Comparison of ENCODE assay signal across 9 cellular contexts in genomic region chr12:112005419-112006395, GRCh38. TPM values are rescaled to one million over a fixed set of nuclear protein-coding genes. Genes with fewer than 3 reads are reported as not detected.
DNase-seq lines count a peak whose midpoint lies in the region; ATAC-seq and TF ChIP-seq lines count a peak whose summit lies in the region.
"Had no signal": no experiment of that assay in that cellular context is flagged by ENCODE, and none has a peak within 500 bp of the region (broad histone marks: within the 10 kb centered on the region; RNA-seq: fewer than 3 reads in every experiment).

No MANE protein-coding gene starts in this region.

- TF ChIP-seq POLR2A in adrenal gland (IDR thresholded peaks at IDR 0.05) (peak in 1 of 2 donors; percentile 58), tibial nerve (IDR thresholded peaks at IDR 0.05) (no peak)

- DNase-seq in ACHN: peak; percentile 71
- no peak for DNase-seq in HFFc6
- DNase-seq in adrenal gland: peak in 6 of 7 donors; percentile 38 to 62 (median 52)
- DNase-seq in kidney tubule cell (ENCODE audit: low spot score): peak; percentile 55
- no peak for DNase-seq in tibial nerve (ENCODE audit: low spot score in 2 of 2)
- DNase-seq in A172 (ENCODE audit: low spot score): no peak
- no peak for DNase-seq in activated CD4-positive, alpha-beta T cell treated with anti-CD3 and anti-CD28 coated beads for 1 hour

- intact Hi-C loops in adrenal gland (cut with DNase I): no loop called here

- H3K27me3 ChIP-seq in adrenal gland: no peaks in the 10 kb centered on the region
- H3K27me3 ChIP-seq in tibial nerve: no peaks in the 10 kb centered on the region
- H3K27me3 ChIP-seq: SJSA1 had no signal

- no peak for ATAC-seq in GM18502 (IDR thresholded peaks at IDR 0.05; ENCODE audit: poor library complexity, unreplicated experiment)

- H3K9me3 ChIP-seq in adrenal gland (replicated peaks in 1 of 3): no peaks in the 10 kb centered on the region
- H3K9me3 ChIP-seq in tibial nerve: no peaks in the 10 kb centered on the region
- H3K9me3 ChIP-seq: SJSA1 had no signal

- no peak for TF ChIP-seq EP300 in tibial nerve (IDR thresholded peaks at IDR 0.05)

- H3K4me3 Mint-ChIP-seq in HFFc6: peak overlapping the region; percentile 13; the same call in 1 of the 2 replicates

- H3K27ac Mint-ChIP-seq in HFFc6: no peak overlapping the region

- H3K36me3 ChIP-seq in adrenal gland (replicated peaks in 1 of 2): no peaks in the 10 kb centered on the region
- H3K36me3 ChIP-seq in tibial nerve: peaks cover 0 to 20% (median 0%) of the 10 kb centered on the region in 3 donors
- H3K36me3 ChIP-seq: SJSA1 had no signal

- WGBS in adrenal gland, 4 donors: 56 to 61% (median 59%) methylated on average over 6 of the region's 6 CpGs
- 79 to 81% methylated on average over 6 of the region's 6 CpGs for WGBS in tibial nerve, 2 donors

- H3K27ac ChIP-seq in adrenal gland (peak overlapping the region in 4 of 5 donors; percentile 14 to 63 (median 50)), tibial nerve (no peak overlapping the region)
- H3K27ac ChIP-seq: SJSA1 had no signal

- peaks cover 18% of the 10 kb centered on the region for H3K4me1 Mint-ChIP-seq in HFFc6 (ENCODE audit: low read depth)

- H3K4me1 ChIP-seq in adrenal gland (replicated peaks in 1 of 2) (peaks cover 4 to 27% of the 10 kb centered on the region in 2 donors), tibial nerve (peaks cover 0 to 22% (median 0%) of the 10 kb centered on the region in 4 donors)

- in situ Hi-C loops in ACHN (cut with HindIII; ENCODE audit: low pct_ligation_motif_present, low pct_unique_long_range_greater_than_20kb, low sequenced_read_pairs): no loop called here

- no peaks in the 10 kb centered on the region for H3K9me3 Mint-ChIP-seq in HFFc6

- no peaks in the 10 kb centered on the region for H3K36me3 Mint-ChIP-seq in HFFc6 (ENCODE audit: low read depth)

- H3K4me3 ChIP-seq in adrenal gland: peak overlapping the region in 1 of 4 donors; percentile 28
- H3K4me3 ChIP-seq in tibial nerve: no peak overlapping the region
- H3K4me3 ChIP-seq: SJSA1 had no signal

- TF ChIP-seq CTCF in HFFc6 (IDR thresholded peaks at IDR 0.05): no peak
- no peak for TF ChIP-seq CTCF in adrenal gland (IDR thresholded peaks at IDR 0.05)
- TF ChIP-seq CTCF in tibial nerve (IDR thresholded peaks at IDR 0.05): no peak

- H3K27me3 Mint-ChIP-seq in HFFc6 (ENCODE audit: insufficient read depth): no peaks in the 10 kb centered on the region

RNA-seq across cellular contexts. Expression of gene TMEM116, which starts 7.3 kb away (rescaled TPM):
- 1 to 10 TPM; 3.9 to 5.5 (median 4.8) TPM for total RNA-seq in HFFc6 (2021; fragmentation: NEBNext Ultra II Directional; extraction: Animal tissue kit (Norgen Biotek cat#: 25700))
- total RNA-seq in adrenal gland (10 to 100 TPM in 7 of 8 donors, 1 to 10 TPM in 1; 10.0 to 32.4 (median 24.3) TPM), tibial nerve (10 to 100 TPM in 3 of 4 donors, 1 to 10 TPM in 1; 6.9 to 18.1 (median 14.4) TPM)
- polyA plus RNA-seq in adrenal gland: 10 to 100 TPM in 2 of 3 donors, 1 to 10 TPM in 1; 6.3 to 17.4 (median 13.3) TPM
- total RNA-seq in A172 (2014; rRNA removed; shearing (Covaris generic)): 22.1 and 24.4 TPM in 2 replicates

RNA-seq across cellular contexts. Expression of gene ERP29, which starts 7.5 kb away (rescaled TPM):
- total RNA-seq in HFFc6 (2021; fragmentation: NEBNext Ultra II Directional; extraction: Animal tissue kit (Norgen Biotek cat#: 25700)): 10 to 100 TPM; 84.2 to 94.7 (median 88.4) TPM
- total RNA-seq in adrenal gland (100 to 1,000 TPM in 3 of 8 donors, 10 to 100 TPM in 5; 73.2 to 141 (median 93.8) TPM), tibial nerve (10 to 100 TPM; 12.9 to 36.5 (median 29.7) TPM)
- 100 to 1,000 TPM in 1 of 3 donors, 10 to 100 TPM in 2; 68.5 to 133 (median 83.3) TPM for polyA plus RNA-seq in adrenal gland
- total RNA-seq in A172 (2014; rRNA removed; shearing (Covaris generic)): 80.8 and 82.6 TPM in 2 replicates

Comparison
In these comparisons a context has a peak if more than half of its experiments do, and no peak if none do; other contexts are left out.
1. DNase-seq: peak in ACHN (single experiment), adrenal gland (6 of 7) and kidney tubule cell (single experiment); none in HFFc6 (single experiment), tibial nerve (0 of 2), A172 (single experiment) and activated CD4-positive, alpha-beta T cell treated with anti-CD3 and anti-CD28 coated beads for 1 hour (single experiment).
2. H3K27ac ChIP-seq: peak in adrenal gland (4 of 5); none in tibial nerve (0 of 4).